ENCODE assay signal across 6 cellular contexts in the genomic region with DNA sequence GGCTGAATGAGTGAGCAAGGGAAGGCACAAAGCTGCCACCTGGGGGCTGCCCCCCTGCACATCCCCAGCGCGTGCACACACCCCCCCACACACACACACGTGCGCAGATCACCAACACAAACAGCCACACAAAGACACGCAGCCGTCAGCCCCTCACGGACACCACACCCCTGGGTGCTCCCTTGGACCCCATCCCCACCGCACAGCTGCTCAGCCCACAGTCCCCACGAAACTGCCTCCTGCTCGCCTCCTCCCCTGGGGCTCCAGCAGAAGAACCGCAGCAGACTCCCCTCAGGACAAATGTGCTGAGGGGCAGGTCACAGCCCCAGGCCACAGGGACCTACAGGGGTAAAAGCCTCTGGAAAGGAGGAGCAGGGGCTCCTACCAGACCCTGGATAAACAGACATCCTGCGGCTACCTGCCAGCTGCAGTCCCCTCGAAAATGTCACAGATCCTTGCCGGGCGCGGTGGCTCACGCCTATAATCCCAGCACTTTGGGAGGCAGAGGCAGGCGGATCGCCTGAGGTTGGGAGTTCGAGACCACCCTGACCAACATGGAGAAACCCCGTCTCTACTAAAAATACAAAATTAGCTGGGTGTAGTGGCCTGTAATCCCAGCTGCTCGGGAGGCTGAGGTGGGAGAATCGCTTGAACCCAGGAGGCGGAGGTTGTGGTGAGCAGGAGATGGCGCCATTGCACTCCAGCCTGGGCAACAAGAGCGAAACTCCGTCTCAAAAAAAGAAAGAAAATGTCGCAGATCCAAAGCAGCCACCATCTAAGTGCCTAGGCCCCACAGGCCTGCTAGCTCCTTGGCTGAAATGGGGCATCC. TPM values are rescaled to one million over a fixed set of nuclear protein-coding genes. Genes with fewer than 3 reads are reported as not detected.
A peak's percentile ranks its signal among the peaks of the same experiment; 100 is the strongest.
DNase-seq lines count a peak whose midpoint lies in the region; ATAC-seq and TF ChIP-seq lines count a peak whose summit lies in the region.

No MANE protein-coding gene starts in this region.

- H3F3A ChIP-seq in smooth muscle cell (ENCODE audit: low read depth) (no peaks in the 10 kb centered on the region), PC-9 (ENCODE audit: insufficient read depth, low read depth) (peaks cover 21% of the 10 kb centered on the region)

- H3K4me3 ChIP-seq in smooth muscle cell: no peak overlapping the region
- H3K4me3 ChIP-seq in PC-9: no peak overlapping the region

- no TSS peak for BruUV-seq in PC-9 (replicated peaks; lab: Mats Ljungman, UMichigan)

- peak overlapping the region in 1 of 2 donors; percentile 8 for H3K4me3 Mint-ChIP-seq in activated T-cell treated with anti-CD3 and anti-CD28 coated beads, Interleukin-2, amount 50 U/mL, for 72 hours

- no peak overlapping the region for H3K9ac ChIP-seq in smooth muscle cell (ENCODE audit: low read depth)

- 95% methylated on average over 28 of the region's 28 CpGs for WGBS in smooth muscle cell (ENCODE audit: low lambda C conversion rate)

- POLR2A ChIA-PET in PC-9 (lab: Charles Lee; ENCODE audit: unreplicated experiment): no interaction called here

- no peaks in the 10 kb centered on the region for H3K9me3 Mint-ChIP-seq in activated T-cell treated with anti-CD3 and anti-CD28 coated beads, Interleukin-2, amount 50 U/mL, for 72 hours

- H3K4me1 ChIP-seq in smooth muscle cell (ENCODE audit: low read depth) (no peaks in the 10 kb centered on the region), PC-9 (replicated peaks; ENCODE audit: insufficient read depth) (peaks cover 22% of the 10 kb centered on the region)

- intact Hi-C loops in PC-9 (cut with micrococcal nuclease; ENCODE audit: unreplicated experiment): loop anchor here (5.0 kb wide), 1 partner anchor 155 kb away; no protein-coding TSS in a partner anchor

- H3K27ac Mint-ChIP-seq in activated T-cell treated with anti-CD3 and anti-CD28 coated beads, Interleukin-2, amount 50 U/mL, for 72 hours: peak overlapping the region; percentile 75

- H3K79me2 ChIP-seq in smooth muscle cell (ENCODE audit: low read depth) (peaks cover 40% of the 10 kb centered on the region), PC-9 (ENCODE audit: low read depth) (peaks cover 23% of the 10 kb centered on the region)

- peak in 1 of 2 donors; percentile 23 for ATAC-seq in activated T-cell treated with anti-CD3 and anti-CD28 coated beads, Interleukin-2, amount 50 U/mL, for 72 hours (replicated peaks in 1 of 2)

- H3K27me3 Mint-ChIP-seq in activated T-cell treated with anti-CD3 and anti-CD28 coated beads, Interleukin-2, amount 50 U/mL, for 72 hours (ENCODE audit: low read depth): no peaks in the 10 kb centered on the region

- no peaks in the 10 kb centered on the region for H3K36me3 ChIP-seq in smooth muscle cell (ENCODE audit: low read depth)
- H3K36me3 ChIP-seq in PC-9 (ENCODE audit: low read depth): peaks cover 7% of the 10 kb centered on the region; the same call in 1 of the 2 replicates

- TF ChIP-seq CTCF in smooth muscle cell (IDR thresholded peaks at IDR 0.05; ENCODE audit: borderline replicate concordance, insufficient read depth, poor library complexity, severe bottlenecking) (peak; percentile 11), PC-9 (conservative IDR thresholded peaks at IDR 0.05) (no peak)

- peak overlapping the region; percentile 60 for H3K27ac ChIP-seq in angular gyrus (ENCODE audit: low read depth, low read length)
- no peak overlapping the region for H3K27ac ChIP-seq in smooth muscle cell (ENCODE audit: low read depth)
- H3K27ac ChIP-seq in PC-9: no peak overlapping the region

- no peaks in the 10 kb centered on the region for H3K27me3 ChIP-seq in smooth muscle cell (ENCODE audit: low read depth)
- H3K27me3 ChIP-seq in PC-9 (ENCODE audit: insufficient read depth, low read depth): no peaks in the 10 kb centered on the region

- H3K9me3 ChIP-seq in smooth muscle cell (replicated peaks; ENCODE audit: low read depth) (no peaks in the 10 kb centered on the region), PC-9 (ENCODE audit: insufficient read depth, low read depth) (no peaks in the 10 kb centered on the region)

- no peak overlapping the region for H2AFZ ChIP-seq in smooth muscle cell (ENCODE audit: low read depth)
- H2AFZ ChIP-seq in PC-9: no peak overlapping the region

- DNase-seq in activated T-cell treated with anti-CD3 and anti-CD28 coated beads, Interleukin-2, amount 50 U/mL, for 72 hours: peak in 1 of 2 donors; percentile 46
- no peak for DNase-seq in activated T-cell treated with anti-CD3 and anti-CD28 coated beads for 4 hours
- DNase-seq in smooth muscle cell (lab: John Stamatoyannopoulos, UW; ENCODE audit: unreplicated experiment): no peak
- no peak for DNase-seq in PC-9
- no peak for DNase-seq in NCI-H748 (lab: John Stamatoyannopoulos, UW; ENCODE audit: unreplicated experiment)

- H4K20me1 ChIP-seq in smooth muscle cell (ENCODE audit: low read depth) (peaks cover 66% of the 10 kb centered on the region), PC-9 (ENCODE audit: insufficient read depth) (peaks cover 9% of the 10 kb centered on the region)

- peaks cover 58% of the 10 kb centered on the region for H3K4me1 Mint-ChIP-seq in activated T-cell treated with anti-CD3 and anti-CD28 coated beads, Interleukin-2, amount 50 U/mL, for 72 hours (ENCODE audit: low read depth)

- H3K36me3 Mint-ChIP-seq in activated T-cell treated with anti-CD3 and anti-CD28 coated beads, Interleukin-2, amount 50 U/mL, for 72 hours (ENCODE audit: insufficient read depth in 2 of 2): peaks cover 2 to 18% of the 10 kb centered on the region in 2 donors

- CTCF ChIA-PET in PC-9 (lab: Charles Lee): interaction anchor here (0.6 kb wide), 1 partner anchor 88 kb away, joined by 4 read pairs; no protein-coding TSS in a partner anchor

- H3K4me2 ChIP-seq in smooth muscle cell (no peak overlapping the region), PC-9 (no peak overlapping the region)

- H3K9me2 ChIP-seq in PC-9 (ENCODE audit: insufficient read depth): no peaks in the 10 kb centered on the region

RNA-seq across cellular contexts. Expression of a gene that starts 6.5 kb away (rescaled TPM):
- total RNA-seq in activated T-cell treated with anti-CD3 and anti-CD28 coated beads, Interleukin-2, amount 50 U/mL, for 72 hours: 100 to 1,000 TPM; 124 to 133 TPM
- total RNA-seq in smooth muscle cell (71.8 and 80.9 TPM in 2 replicates), PC-9 (2021) (102 and 115 TPM in 2 replicates)
- polyA plus RNA-seq in smooth muscle cell: 91.0 and 96.8 TPM in 2 replicates

RNA-seq across cellular contexts. Expression of a gene that starts 7.0 kb away (rescaled TPM):
- total RNA-seq in activated T-cell treated with anti-CD3 and anti-CD28 coated beads, Interleukin-2, amount 50 U/mL, for 72 hours: 1 to 10 TPM; 1.2 to 2.3 TPM
- total RNA-seq in smooth muscle cell (0.09 TPM in 1 of 2 replicates, not detected in the other), PC-9 (2021) (0.30 and 0.44 TPM in 2 replicates)
- polyA plus RNA-seq in smooth muscle cell: not detected in 2 replicates

RNA-seq across cellular contexts. Expression of a gene that starts 13.1 kb away (rescaled TPM):
- 100 to 1,000 TPM; 119 to 121 TPM for total RNA-seq in activated T-cell treated with anti-CD3 and anti-CD28 coated beads, Interleukin-2, amount 50 U/mL, for 72 hours
- total RNA-seq in smooth muscle cell (6.0 and 7.0 TPM in 2 replicates), PC-9 (2021) (16.2 TPM in 2 replicates)
- 11.0 and 11.9 TPM in 2 replicates for polyA plus RNA-seq in smooth muscle cell

RNA-seq across cellular contexts. Expression of a gene that starts 34.5 kb away (rescaled TPM):
- total RNA-seq in activated T-cell treated with anti-CD3 and anti-CD28 coated beads, Interleukin-2, amount 50 U/mL, for 72 hours: 10 to 100 TPM; 62.7 to 63.6 TPM
- total RNA-seq in smooth muscle cell (35.7 and 50.2 TPM in 2 replicates), PC-9 (2021) (61.9 and 71.2 TPM in 2 replicates)
- 59.4 and 66.7 TPM in 2 replicates for polyA plus RNA-seq in smooth muscle cell

RNA-seq across cellular contexts. Expression of a gene that starts 46.0 kb away (rescaled TPM):
- 100 to 1,000 TPM; 113 to 120 TPM for total RNA-seq in activated T-cell treated with anti-CD3 and anti-CD28 coated beads, Interleukin-2, amount 50 U/mL, for 72 hours
- 48.3 and 48.6 TPM in 2 replicates for total RNA-seq in smooth muscle cell
- 26.1 and 28.6 TPM in 2 replicates for polyA plus RNA-seq in smooth muscle cell
- total RNA-seq in PC-9 (2021): 34.2 and 44.5 TPM in 2 replicates
